Comparison of ENCODE assay signal across 28 cellular contexts in the genomic region with DNA sequence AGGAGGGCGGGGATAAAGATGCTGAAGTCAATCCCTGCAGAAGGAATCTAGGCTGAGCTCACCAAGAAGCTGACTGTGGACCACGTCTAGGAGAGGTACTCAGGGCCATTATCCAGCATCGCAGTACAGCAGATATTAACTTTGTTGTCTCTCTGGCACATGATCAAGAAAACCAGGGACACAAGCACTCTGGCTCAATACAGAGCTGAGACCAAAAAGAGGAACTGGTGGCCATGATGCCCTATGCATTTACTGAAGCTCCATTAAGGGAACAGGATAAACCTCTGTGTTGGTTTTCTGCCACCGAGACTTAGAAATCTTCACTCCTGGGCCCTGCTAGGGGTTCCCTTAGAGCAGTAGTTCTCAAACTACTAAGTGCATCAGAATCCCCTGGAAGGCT. TPM values are rescaled to one million over a fixed set of nuclear protein-coding genes. Genes with fewer than 3 reads are reported as not detected.
DNase-seq lines count a peak whose midpoint lies in the region; TF ChIP-seq lines count a peak whose summit lies in the region.
"Had no signal": no experiment of that assay in that cellular context is flagged by ENCODE, and none has a peak within 500 bp of the region (broad histone marks: within the 10 kb centered on the region; RNA-seq: fewer than 3 reads in every experiment).

No MANE protein-coding gene starts in this region.

- no peak for DNase-seq in breast epithelium (ENCODE audit: low spot score in 2 of 2)
- DNase-seq in mammary epithelial cell = no peak
- peak; percentile 4 for DNase-seq in OCI-M1 (lab: John Stamatoyannopoulos, UW)
- no peak for DNase-seq in testis
- no peak for DNase-seq in GDM1 (lab: John Stamatoyannopoulos, UW)
- DNase-seq in activated T-cell treated with anti-CD3 and anti-CD28 coated beads for 4 hours = no peak
- no peak for DNase-seq in dedifferentiated amniotic fluid mesenchymal stem cell (ENCODE audit: extremely low spot score)
- DNase-seq: activated CD4-positive, alpha-beta T cell treated with anti-CD3 and anti-CD28 coated beads, Interleukin-2, amount 10 ng/mL, durations not matched to agents 7 days and 5 days; activated naive CD4-positive, alpha-beta T cell; activated T-cell treated with anti-CD3 and anti-CD28 coated beads, Interleukin-2, amount 50 U/mL, for 48 hours; body of pancreas; CD8-positive, alpha-beta T cell; effector memory CD4-positive, alpha-beta T cell; glutamatergic neuron; GM23248; NCI-H1436; NCI-H82; SK-N-SH; stimulated activated CD4-positive, alpha-beta T cell treated with anti-CD3 and anti-CD28 coated beads, Interleukin-2, amount 100 ng/mL, for 48 hours had no signal

- H3K36me3 ChIP-seq in breast epithelium = no peaks in the 10 kb centered on the region
- peaks cover 1% of the 10 kb centered on the region for H3K36me3 ChIP-seq in mammary epithelial cell (ENCODE audit: insufficient read depth, low read length)
- no peaks in the 10 kb centered on the region for H3K36me3 ChIP-seq in testis (ENCODE audit: low read depth, missing control alignments)

- in situ Hi-C loops in mammary epithelial cell (cut with MboI; ENCODE audit: low sequenced_read_pairs in 2 of 2) = no loop called here

- H2AFZ ChIP-seq in mammary epithelial cell (ENCODE audit: low read depth, low read length) = no peak overlapping the region
- H2AFZ ChIP-seq: GM23248, neural progenitor cell, parathyroid adenoma had no signal

- H3K4me2 ChIP-seq in mammary epithelial cell (ENCODE audit: insufficient read depth, low read depth, low read length) = no peak overlapping the region
- H3K4me2 ChIP-seq: A549, neural progenitor cell, SK-N-SH had no signal

- H3K9me3 ChIP-seq in breast epithelium (no peaks in the 10 kb centered on the region), mammary epithelial cell (replicated peaks; ENCODE audit: insufficient read depth, low read length) (no peaks in the 10 kb centered on the region), testis (no peaks in the 10 kb centered on the region)
- H3K9me3 ChIP-seq: A549, body of pancreas, SK-N-SH, vagina had no signal

- H3K4me1 ChIP-seq in breast epithelium = peaks cover 0 to 4% of the 10 kb centered on the region in 2 donors
- peaks cover 26% of the 10 kb centered on the region for H3K4me1 ChIP-seq in mammary epithelial cell (ENCODE audit: insufficient read depth, low read length)
- peaks cover 20% of the 10 kb centered on the region for H3K4me1 ChIP-seq in testis
- H3K4me1 ChIP-seq: A549, body of pancreas, neural progenitor cell, parathyroid adenoma, vagina had no signal

- dilution Hi-C loops in mammary epithelial cell (cut with HindIII; ENCODE audit: low sequenced_read_pairs) = loop anchor here (5.0 kb wide), 1 partner anchor 76 kb away; no protein-coding TSS in a partner anchor

- no peak overlapping the region for H3K9ac ChIP-seq in mammary epithelial cell (ENCODE audit: insufficient read depth, low read length)
- H3K9ac ChIP-seq: GM23248, neural progenitor cell, parathyroid adenoma, SK-N-SH had no signal

- intact Hi-C loops in breast epithelium (cut with DNase I; ENCODE audit: low total_unique reads) (no loop called here), mammary epithelial cell (cut with micrococcal nuclease) (no loop called here), testis (cut with DNase I; ENCODE audit: low total_unique reads) (no loop called here)

- no TSS peak for BruUV-seq in mammary epithelial cell (replicated peaks; lab: Mats Ljungman, UMichigan)

- no peak overlapping the region for H3K4me3 ChIP-seq in breast epithelium
- H3K4me3 ChIP-seq in mammary epithelial cell (replicated peaks in 1 of 3; ENCODE audit: insufficient read depth in 1 of 3, low read depth in 2 of 3, low read length in 3 of 3) = no peak overlapping the region
- H3K4me3 ChIP-seq in testis = no peak overlapping the region
- H3K4me3 ChIP-seq: A549, body of pancreas, GM23248, lung, neural progenitor cell, vagina had no signal

- H4K20me1 ChIP-seq in mammary epithelial cell (ENCODE audit: insufficient read depth, low read length) = no peaks in the 10 kb centered on the region

- CTCF ChIA-PET in mammary epithelial cell (lab: Charles Lee; ENCODE audit: low non-redundant PET) = no interaction called here

- 71% methylated on average over 4 of the region's 4 CpGs for WGBS in mammary epithelial cell (ENCODE audit: low coverage, missing lambda C conversion rate)
- WGBS in testis, 2 donors = 66 to 75% methylated on average over 4 of the region's 4 CpGs

- H3K27me3 ChIP-seq in breast epithelium (no peaks in the 10 kb centered on the region), mammary epithelial cell (ENCODE audit: insufficient read depth, low read length) (no peaks in the 10 kb centered on the region), testis (no peaks in the 10 kb centered on the region)
- H3K27me3 ChIP-seq: body of pancreas, neural progenitor cell, vagina had no signal

- no peaks in the 10 kb centered on the region for H3K79me2 ChIP-seq in mammary epithelial cell (ENCODE audit: insufficient read depth, low read length)
- H3K79me2 ChIP-seq: parathyroid adenoma had no signal

- no peak for TF ChIP-seq CTCF in breast epithelium (IDR thresholded peaks at IDR 0.05)
- no peak for TF ChIP-seq CTCF in mammary epithelial cell (conservative IDR thresholded peaks at IDR 0.05 in 1 of 2, IDR thresholded peaks at IDR 0.05 in 1 of 2; ENCODE audit: extremely low read depth in 1 of 2, insufficient read depth in 1 of 2, low read depth in 1 of 2, low read length in 2 of 2)
- no peak for TF ChIP-seq CTCF in testis (IDR thresholded peaks at IDR 0.05)

- TF ChIP-seq POLR2A in breast epithelium (IDR thresholded peaks at IDR 0.05) (no peak), testis (IDR thresholded peaks at IDR 0.05) (no peak)

- peak overlapping the region; percentile 20 to 54 for H3K27ac ChIP-seq in breast epithelium
- H3K27ac ChIP-seq in mammary epithelial cell (ENCODE audit: insufficient read depth, low read depth, low read length) = no peak overlapping the region
- H3K27ac ChIP-seq in cingulate gyrus (ENCODE audit: low read depth, low read length) = peak overlapping the region; percentile 63
- peak overlapping the region; percentile 1 to 21 for H3K27ac ChIP-seq in testis
- H3K27ac ChIP-seq: A549, body of pancreas, GM23248, neural progenitor cell, parathyroid adenoma, vagina had no signal

RNA-seq across cellular contexts. Expression of gene ANGPTL7, which starts 38.0 kb away (rescaled TPM):
- total RNA-seq in breast epithelium (10 to 100 TPM in 2 of 3 donors, 1 to 10 TPM in 1; 6.6 to 30.3 (median 20.0) TPM), mammary epithelial cell (1 to 10 TPM in 1 of 2 donors, not detected in 1; 2.3 TPM), testis (not detected)
- polyA plus RNA-seq in mammary epithelial cell (not detected), testis (ENCODE audit: insufficient read depth, low read depth, low replicate concordance) (1.6 TPM)
- not detected for polyA minus RNA-seq in mammary epithelial cell
- total RNA-seq: activated CD4-positive, alpha-beta T cell treated with anti-CD3 and anti-CD28 coated beads, Interleukin-2, amount 10 ng/mL, durations not matched to agents 7 days and 5 days; CD8-positive, alpha-beta T cell; epithelial cell of proximal tubule; GM23248; WTC11 had no signal
- polyA plus RNA-seq: A549, GM23248, keratinocyte had no signal

RNA-seq across cellular contexts. Expression of gene EXOSC10, which starts 51.5 kb away (rescaled TPM):
- total RNA-seq in breast epithelium (10 to 100 TPM; 57.9 to 97.6 (median 77.7) TPM), mammary epithelial cell (10 to 100 TPM; 62.0 to 66.6 TPM), testis (10 to 100 TPM; 78.4 to 78.8 TPM)
- polyA plus RNA-seq in mammary epithelial cell (72.4 TPM), testis (ENCODE audit: insufficient read depth, low read depth, low replicate concordance) (67.5 TPM)
- 43.9 TPM for polyA minus RNA-seq in mammary epithelial cell
